ENCODE assay signal across 8 cellular contexts in the genomic region with DNA sequence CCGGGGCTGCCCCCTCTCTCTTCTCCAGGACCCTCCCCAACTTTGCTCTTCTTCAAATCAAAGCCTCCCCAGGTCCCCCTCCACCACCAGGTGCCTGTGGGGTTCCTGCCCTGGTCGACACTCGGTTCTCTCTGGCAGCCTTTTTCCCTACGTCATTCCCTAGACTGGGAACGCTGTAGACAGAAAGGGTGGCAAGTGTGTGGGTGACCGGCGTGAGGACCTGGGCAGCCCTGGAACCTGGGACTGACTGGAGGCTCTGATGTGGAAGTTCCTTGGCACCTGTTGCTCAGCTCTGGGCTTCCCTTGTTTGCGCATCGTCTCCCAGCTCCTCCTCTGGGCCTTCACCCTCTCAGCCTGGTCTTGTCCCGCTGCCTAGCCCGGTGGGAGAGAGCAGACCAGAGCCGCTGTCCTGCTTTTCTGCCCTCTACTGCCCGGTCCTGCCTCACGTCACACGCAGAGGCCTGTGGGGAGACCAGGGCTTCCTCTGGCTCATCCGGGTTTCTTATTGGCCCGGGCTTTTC. TPM values are rescaled to one million over a fixed set of nuclear protein-coding genes. Genes with fewer than 3 reads are reported as not detected.
DNase-seq lines count a peak whose midpoint lies in the region; FAIRE-seq and TF ChIP-seq lines count a peak whose summit lies in the region.

No MANE protein-coding gene starts in this region.

- 0 out of 2 replicates have a peak overlapping the region, but pooled peaks have one; percentile 2 for H3K27ac ChIP-seq in SK-N-MC
- H3K27ac ChIP-seq in fibroblast of lung (ENCODE audit: insufficient read depth, low read length), result peak overlapping the region; percentile 61
- peak overlapping the region in 20 of 21 experiments; percentile 0 to 97 (median 82) for H3K27ac ChIP-seq in skin epidermis

- peak overlapping the region; percentile 77 for H3K9ac ChIP-seq in SK-N-MC (ENCODE audit: insufficient read length)
- no peak overlapping the region for H3K9ac ChIP-seq in fibroblast of lung (ENCODE audit: insufficient read depth, low read length)

- H3K27me3 ChIP-seq in fibroblast of lung (ENCODE audit: control insufficient read depth, insufficient read depth, low read length), result no peaks in the 10 kb centered on the region

- H3K36me3 ChIP-seq in SK-N-MC (ENCODE audit: insufficient read depth, low read length) (peaks cover 47% of the 10 kb centered on the region), fibroblast of lung (ENCODE audit: control insufficient read depth, insufficient read depth, low read length) (peaks cover 19% of the 10 kb centered on the region)

- DNase-seq in NOMO-1 treated with DMSO at 0.1 percent for 48 hours (lab: John Stamatoyannopoulos, UW; ENCODE audit: unreplicated experiment) (peak; percentile 27), NOMO-1 treated with dmso at 0.1 percent for 144 hours (lab: John Stamatoyannopoulos, UW; ENCODE audit: unreplicated experiment) (no peak), SK-N-MC (ENCODE audit: low read depth, low spot score) (no peak), fibroblast of lung (ENCODE audit: low read depth in 2 of 2) (no peak), frontal cortex (ENCODE audit: low spot score in 2 of 2) (no peak)
- no peak for DNase-seq in stimulated activated CD4-positive, alpha-beta T cell treated with anti-CD3 and anti-CD28 coated beads, Interleukin-4, amount 100 ng/mL, for 24 hours
- no peak for DNase-seq in activated CD8-positive, alpha-beta memory T cell treated with anti-CD3 and anti-CD28 coated beads, Interleukin-2, amount 50 U/mL, for 48 hours

- H3K4me3 ChIP-seq in SK-N-MC (peak overlapping the region; percentile 78), fibroblast of lung (replicated peaks in 1 of 4; ENCODE audit: control extremely low read depth in 1 of 4, insufficient read depth in 1 of 4, low read depth in 3 of 4, low read length in 4 of 4) (peak overlapping the region; percentile 34 to 78 (median 66)), skin epidermis (peak overlapping the region in 5 of 7 experiments; percentile 54 to 79 (median 71))

- no peaks in the 10 kb centered on the region for H4K20me1 ChIP-seq in fibroblast of lung (ENCODE audit: control insufficient read depth, extremely low read depth, insufficient read depth, low read length)

- peak overlapping the region; percentile 95 for H3K4me2 ChIP-seq in fibroblast of lung (ENCODE audit: extremely low read depth, insufficient read depth, low read length)

- peaks cover 75% of the 10 kb centered on the region for H3K79me2 ChIP-seq in fibroblast of lung (ENCODE audit: control insufficient read depth, insufficient read depth, low read length)

- no peak for FAIRE-seq in frontal cortex (lab: Jason Lieb, UNC)

- no peak for TF ChIP-seq CTCF in fibroblast of lung (conservative IDR thresholded peaks at IDR 0.05 in 1 of 2, IDR thresholded peaks at IDR 0.05 in 1 of 2; ENCODE audit: low read depth in 1 of 2, low read length in 2 of 2)

- H2AFZ ChIP-seq in fibroblast of lung (ENCODE audit: low read length), result no peak overlapping the region

- H3K9me3 ChIP-seq in SK-N-MC (ENCODE audit: low read depth, low read length), result no peaks in the 10 kb centered on the region
- no peaks in the 10 kb centered on the region for H3K9me3 ChIP-seq in fibroblast of lung (ENCODE audit: control insufficient read depth, insufficient read depth, low read depth, low read length)

- H3K4me1 ChIP-seq in fibroblast of lung (ENCODE audit: control insufficient read depth, extremely low read depth, insufficient read depth, low read length), result peaks cover 23% of the 10 kb centered on the region

RNA-seq across cellular contexts. Expression of gene TACC3, which starts 1.3 kb away (rescaled TPM):
- 1.8 and 7.3 TPM in 2 replicates for total RNA-seq in fibroblast of lung
- 10.2 and 43.2 TPM in 2 replicates for polyA plus RNA-seq in fibroblast of lung
- polyA plus RNA-seq in fibroblast of lung (2012), result 12.9 and 56.4 TPM in 2 replicates
- 11.7 and 69.8 TPM in 2 replicates for polyA minus RNA-seq in fibroblast of lung (ENCODE audit: low replicate concordance)
- 2.0 TPM for total RNA-seq in frontal cortex

RNA-seq across cellular contexts. Expression of gene TMEM129, which starts 1.5 kb away (rescaled TPM):
- total RNA-seq in fibroblast of lung, result 24.7 and 39.6 TPM in 2 replicates
- polyA plus RNA-seq in fibroblast of lung, result 11.0 and 15.0 TPM in 2 replicates
- polyA plus RNA-seq in fibroblast of lung (2012), result 21.2 and 24.0 TPM in 2 replicates
- 18.0 and 35.4 TPM in 2 replicates for polyA minus RNA-seq in fibroblast of lung (ENCODE audit: low replicate concordance)
- total RNA-seq in frontal cortex, result 13.5 TPM

RNA-seq across cellular contexts. Expression of gene SLBP, which starts 10.5 kb away (rescaled TPM):
- total RNA-seq in fibroblast of lung, result 49.7 and 50.8 TPM in 2 replicates
- polyA plus RNA-seq in fibroblast of lung, result 108 and 152 TPM in 2 replicates
- 54.4 and 67.6 TPM in 2 replicates for polyA plus RNA-seq in fibroblast of lung (2012)
- polyA minus RNA-seq in fibroblast of lung (ENCODE audit: low replicate concordance), result 9.7 and 10.9 TPM in 2 replicates
- 51.0 TPM for total RNA-seq in frontal cortex

RNA-seq across cellular contexts. Expression of gene FAM53A, which starts 38.5 kb away (rescaled TPM):
- 0.77 and 0.99 TPM in 2 replicates for total RNA-seq in fibroblast of lung
- 0.65 and 0.86 TPM in 2 replicates for polyA plus RNA-seq in fibroblast of lung
- 1.6 and 1.7 TPM in 2 replicates for polyA plus RNA-seq in fibroblast of lung (2012)
- polyA minus RNA-seq in fibroblast of lung (ENCODE audit: low replicate concordance), result 0.24 TPM in 1 of 2 replicates, not detected in the other
- 0.82 TPM for total RNA-seq in frontal cortex

Comparison
In these comparisons a context has a peak if more than half of its experiments do, and no peak if none do; other contexts are left out.
1. H3K27ac ChIP-seq: peak in every context shown above with its lines; median percentile 82 in skin epidermis; 61 in fibroblast of lung; 2 in SK-N-MC.